Comparison of ENCODE assay signal across 8 cellular contexts in genomic region chr14:103561381-103562134, GRCh38. TPM values are rescaled to one million over a fixed set of nuclear protein-coding genes. Genes with fewer than 3 reads are reported as not detected.
DNase-seq lines count a peak whose midpoint lies in the region; ATAC-seq and TF ChIP-seq lines count a peak whose summit lies in the region.

No MANE protein-coding gene starts in this region.

- H3K27me3 ChIP-seq in OCI-LY3 (ENCODE audit: low read depth, low read length) (no peaks in the 10 kb centered on the region), ascending aorta (no peaks in the 10 kb centered on the region)

- H3K36me3 ChIP-seq in OCI-LY3 (replicated peaks; ENCODE audit: low read depth, low read length) (peaks cover 29% of the 10 kb centered on the region), ascending aorta (peaks cover 18 to 29% of the 10 kb centered on the region in 2 donors)

- peak overlapping the region; percentile 90 for H3K9ac ChIP-seq in OCI-LY3 (ENCODE audit: low read length)

- H4K20me1 ChIP-seq in OCI-LY3 (ENCODE audit: insufficient read depth, low read length), result peaks cover 34% of the 10 kb centered on the region

- no peak for TF ChIP-seq CTCF in OCI-LY3 (IDR thresholded peaks at IDR 0.05; ENCODE audit: low read depth, low read length)
- TF ChIP-seq CTCF in ascending aorta (IDR thresholded peaks at IDR 0.05), result no peak

- DNase-seq in activated T-cell treated with anti-CD3 and anti-CD28 coated beads for 48 hours (ENCODE audit: low read depth) (peak; percentile 45), activated T-cell treated with anti-CD3 and anti-CD28 coated beads for 4 hours (no peak), ascending aorta (ENCODE audit: low spot score in 2 of 2) (no peak), NCI-H2171 treated with DMSO at 0.1 percent for 48 hours (lab: John Stamatoyannopoulos, UW) (no peak)
- peak; percentile 25 to 43 (median 31) for DNase-seq in stimulated activated CD4-positive, alpha-beta T cell treated with anti-CD3 and anti-CD28 coated beads, Interleukin-12 subunit alpha, Interleukin-12 subunit beta, amount 100 ng/mL, for 48 hours (ENCODE audit: low read depth in 2 of 3, low spot score in 1 of 3)

- H3K4me2 ChIP-seq in OCI-LY3 (ENCODE audit: low read length), result peak overlapping the region; percentile 82

- H3K9me3 ChIP-seq in OCI-LY3 (ENCODE audit: insufficient read depth, low read length), result no peaks in the 10 kb centered on the region
- no peaks in the 10 kb centered on the region for H3K9me3 ChIP-seq in ascending aorta
- no peaks in the 10 kb centered on the region for H3K9me3 ChIP-seq in iPS-18c (ENCODE audit: control insufficient read depth, insufficient read depth, low read length)

- no peak overlapping the region for H2AFZ ChIP-seq in OCI-LY3 (ENCODE audit: low read depth, low read length)

- peaks cover 87% of the 10 kb centered on the region for H3K79me2 ChIP-seq in OCI-LY3 (ENCODE audit: low read length)

- peak; percentile 23 for ATAC-seq in HG02973 (IDR thresholded peaks at IDR 0.05; ENCODE audit: unreplicated experiment)

- intact Hi-C loops in ascending aorta (cut with DNase I), result loop anchor here (2.0 to 5.0 kb wide), 2 partner anchors 67 to 156 kb away; partner anchors contain the start of genes KLC1, XRCC3 and ZFYVE21

- H3K27ac ChIP-seq in OCI-LY3 (ENCODE audit: low read length), result peak overlapping the region; percentile 77
- H3K27ac ChIP-seq in ascending aorta, result peak overlapping the region; percentile 93 to 96

- peaks cover 26% of the 10 kb centered on the region for H3K4me1 ChIP-seq in OCI-LY3 (ENCODE audit: low read length)
- H3K4me1 ChIP-seq in ascending aorta, result peaks cover 16 to 50% of the 10 kb centered on the region in 2 donors

- H3K4me3 ChIP-seq in OCI-LY3 (ENCODE audit: low read length) (peak overlapping the region; percentile 93), ascending aorta (peak overlapping the region; percentile 81 to 90), iPS-18c (ENCODE audit: insufficient read depth, low read depth, low read length) (peak overlapping the region; percentile 94)

RNA-seq across cellular contexts. Expression of gene BAG5, which starts 0.9 kb away (rescaled TPM):
- 7.1 TPM for total RNA-seq in ascending aorta

RNA-seq across cellular contexts. Expression of gene COA8, which starts 1.2 kb away (rescaled TPM):
- 37.7 TPM for total RNA-seq in ascending aorta

RNA-seq across cellular contexts. Expression of gene TRMT61A, which starts 32.6 kb away (rescaled TPM):
- total RNA-seq in ascending aorta, result 31.2 TPM

RNA-seq across cellular contexts. Expression of gene CKB, which starts 38.9 kb away (rescaled TPM):
- total RNA-seq in ascending aorta, result 144 TPM

Comparison
In these comparisons a context has a peak if more than half of its experiments do, and no peak if none do; other contexts are left out.
1. DNase-seq: peak in activated T-cell treated with anti-CD3 and anti-CD28 coated beads for 48 hours (single experiment) and stimulated activated CD4-positive, alpha-beta T cell treated with anti-CD3 and anti-CD28 coated beads, Interleukin-12 subunit alpha, Interleukin-12 subunit beta, amount 100 ng/mL, for 48 hours (3 of 3); none in activated T-cell treated with anti-CD3 and anti-CD28 coated beads for 4 hours (single experiment), ascending aorta (0 of 2) and NCI-H2171 treated with DMSO at 0.1 percent for 48 hours (single experiment).
2. Peak in every context shown above with its lines, with median percentiles within 50 percentile points of each other: H3K4me3 ChIP-seq.